33 cellular contexts compared by ENCODE assay signal in genomic region chr17:43381204-43381603, GRCh38.
"Had no signal": no experiment of that assay in that cellular context is flagged by ENCODE, and none has a peak within 500 bp of the region (broad histone marks: within the 10 kb centered on the region; RNA-seq: fewer than 3 reads in every experiment).

No MANE protein-coding gene starts in this region.

- H3K4me1 Mint-ChIP-seq: activated CD4-positive, alpha-beta memory T cell treated with anti-CD3 and anti-CD28 coated beads, Interleukin-2, amount 10 ng/mL, durations not matched to agents 7 days and 5 days; activated CD8-positive, alpha-beta memory T cell treated with anti-CD3 and anti-CD28 coated beads, Interleukin-2, amount 10 ng/mL, durations not matched to agents 7 days and 5 days; activated naive CD4-positive, alpha-beta T cell treated with anti-CD3 and anti-CD28 coated beads, Interleukin-2, amount 10 ng/mL, durations not matched to agents 7 days and 5 days; activated naive CD8-positive, alpha-beta T cell treated with anti-CD3 and anti-CD28 coated beads, Interleukin-2, amount 10 ng/mL, durations not matched to agents 7 days and 5 days had no signal

- H3K27ac ChIP-seq: ascending aorta, brain microvascular endothelial cell, VCaP had no signal

- H3K9me3 ChIP-seq: breast epithelium had no signal

- H3K36me3 Mint-ChIP-seq: activated naive CD8-positive, alpha-beta T cell had no signal

- DNase-seq: activated B cell treated with CpG ODN at 0.5 μM for 24 hours; activated CD4-positive, alpha-beta memory T cell treated with anti-CD3 and anti-CD28 coated beads, Interleukin-2, amount 10 ng/mL, durations not matched to agents 7 days and 5 days; activated CD4-positive, alpha-beta T cell treated with anti-CD3 and anti-CD28 coated beads for 48 hours; activated CD4-positive, alpha-beta T cell treated with anti-CD3 and anti-CD28 coated beads, Interleukin-2, amount 10 ng/mL, durations not matched to agents 7 days and 5 days; activated CD4-positive, alpha-beta T cell treated with anti-CD3 and anti-CD28 coated beads, Interleukin-2, amount 50 U/mL, for 48 hours; activated CD4-positive, CD25-positive, alpha-beta regulatory T cell treated with anti-CD3 and anti-CD28 coated beads, Interleukin-2, amount 50 U/mL, for 72 hours; activated CD8-positive, alpha-beta memory T cell treated with anti-CD3 and anti-CD28 coated beads for 24 hours; activated CD8-positive, alpha-beta memory T cell treated with anti-CD3 and anti-CD28 coated beads, Interleukin-2, amount 10 ng/mL, durations not matched to agents 7 days and 5 days; activated CD8-positive, alpha-beta memory T cell treated with anti-CD3 and anti-CD28 coated beads, Interleukin-2, amount 50 U/mL, for 48 hours; activated CD8-positive, alpha-beta T cell treated with anti-CD3 and anti-CD28 coated beads, Interleukin-2, amount 10 ng/mL, durations not matched to agents 7 days and 5 days; activated effector memory CD4-positive, alpha-beta T cell treated with Interleukin-2 at 50 U/mL for 16 hours; activated gamma-delta T cell; activated naive CD4-positive, alpha-beta T cell treated with anti-CD3 and anti-CD28 coated beads, Interleukin-2, amount 10 ng/mL, durations not matched to agents 7 days and 5 days; activated naive CD4-positive, alpha-beta T cell treated with Interleukin-2 at 50 U/mL for 16 hours; activated naive CD8-positive, alpha-beta T cell treated with anti-CD3 and anti-CD28 coated beads, Interleukin-2, amount 10 ng/mL, durations not matched to agents 7 days and 5 days; activated naive CD8-positive, alpha-beta T cell treated with anti-CD3 and anti-CD28 coated beads, Interleukin-2, amount 50 U/mL, for 24 hours; activated T-cell treated with anti-CD3 and anti-CD28 coated beads, Interleukin-2, amount 50 U/mL, for 24 hours; activated T-cell treated with anti-CD3 and anti-CD28 coated beads, Interleukin-2, amount 50 U/mL, for 48 hours; amygdala; anterior cingulate cortex; brain microvascular endothelial cell; central memory CD4-positive, alpha-beta T cell; T-helper 1 cell; T-helper 2 cell; T-helper 9 cell had no signal

- H3K9me3 Mint-ChIP-seq: activated naive CD4-positive, alpha-beta T cell treated with anti-CD3 and anti-CD28 coated beads, Interleukin-2, amount 50 U/mL, for 24 hours had no signal

- H3K27me3 Mint-ChIP-seq: activated B cell treated with CpG ODN at 0.5 μM for 24 hours; activated CD4-positive, alpha-beta memory T cell treated with anti-CD3 and anti-CD28 coated beads, Interleukin-2, amount 10 ng/mL, durations not matched to agents 7 days and 5 days; activated CD4-positive, alpha-beta T cell treated with anti-CD3 and anti-CD28 coated beads, Interleukin-2, amount 10 ng/mL, durations not matched to agents 7 days and 5 days; activated CD8-positive, alpha-beta memory T cell treated with anti-CD3 and anti-CD28 coated beads, Interleukin-2, amount 10 ng/mL, durations not matched to agents 7 days and 5 days; activated naive CD4-positive, alpha-beta T cell treated with anti-CD3 and anti-CD28 coated beads, Interleukin-2, amount 50 U/mL, for 24 hours; activated naive CD8-positive, alpha-beta T cell; activated naive CD8-positive, alpha-beta T cell treated with anti-CD3 and anti-CD28 coated beads, Interleukin-2, amount 10 ng/mL, durations not matched to agents 7 days and 5 days; activated naive CD8-positive, alpha-beta T cell treated with anti-CD3 and anti-CD28 coated beads, Interleukin-2, amount 50 U/mL, for 24 hours; activated T-cell treated with anti-CD3 and anti-CD28 coated beads, Interleukin-2, amount 50 U/mL, for 24 hours had no signal

- H3K4me3 ChIP-seq: ascending aorta, breast epithelium had no signal

- H3K36me3 ChIP-seq: brain microvascular endothelial cell, breast epithelium had no signal

- H3K27me3 ChIP-seq: ascending aorta, brain microvascular endothelial cell, breast epithelium had no signal

- H3K27ac Mint-ChIP-seq: activated B cell treated with CpG ODN at 0.5 μM for 24 hours; activated CD4-positive, alpha-beta memory T cell treated with anti-CD3 and anti-CD28 coated beads, Interleukin-2, amount 10 ng/mL, durations not matched to agents 7 days and 5 days; activated CD4-positive, alpha-beta T cell treated with anti-CD3 and anti-CD28 coated beads, Interleukin-2, amount 10 ng/mL, durations not matched to agents 7 days and 5 days; activated CD8-positive, alpha-beta memory T cell treated with anti-CD3 and anti-CD28 coated beads, Interleukin-2, amount 10 ng/mL, durations not matched to agents 7 days and 5 days; activated CD8-positive, alpha-beta T cell treated with anti-CD3 and anti-CD28 coated beads, Interleukin-2, amount 10 ng/mL, durations not matched to agents 7 days and 5 days; activated naive CD4-positive, alpha-beta T cell treated with anti-CD3 and anti-CD28 coated beads, Interleukin-2, amount 10 ng/mL, durations not matched to agents 7 days and 5 days; activated naive CD4-positive, alpha-beta T cell treated with anti-CD3 and anti-CD28 coated beads, Interleukin-2, amount 50 U/mL, for 24 hours; activated naive CD8-positive, alpha-beta T cell; activated naive CD8-positive, alpha-beta T cell treated with anti-CD3 and anti-CD28 coated beads, Interleukin-2, amount 10 ng/mL, durations not matched to agents 7 days and 5 days; activated naive CD8-positive, alpha-beta T cell treated with anti-CD3 and anti-CD28 coated beads, Interleukin-2, amount 50 U/mL, for 24 hours; activated T-cell treated with anti-CD3 and anti-CD28 coated beads, Interleukin-2, amount 50 U/mL, for 24 hours; activated T-helper 2 cell treated with anti-CD3 and anti-CD28 coated beads, Interferon-gamma antibody, Interleukin-2, Interleukin-4, amounts not matched to agents 10 μg/mL and 5 μg/mL and 100 μg/mL, durations not matched to agents 14 hours and 24 hours and 36 hours; T-helper 1 cell treated with Interleukin-12 subunit alpha and Interleukin-12 subunit beta and Interleukin-4 antibody, amounts not matched to agents 30 μg/mL and 1 μg/mL, for 36 hours; T-helper 2 cell treated with Interferon-gamma antibody and Interleukin-4, amounts not matched to agents 5 μg/mL and 100 μg/mL, for 36 hours had no signal

- H3K4me3 Mint-ChIP-seq: activated B cell treated with CpG ODN at 0.5 μM for 24 hours; activated CD4-positive, alpha-beta memory T cell treated with anti-CD3 and anti-CD28 coated beads, Interleukin-2, amount 10 ng/mL, durations not matched to agents 7 days and 5 days; activated CD4-positive, alpha-beta T cell treated with anti-CD3 and anti-CD28 coated beads, Interleukin-2, amount 10 ng/mL, durations not matched to agents 7 days and 5 days; activated CD8-positive, alpha-beta memory T cell treated with anti-CD3 and anti-CD28 coated beads, Interleukin-2, amount 10 ng/mL, durations not matched to agents 7 days and 5 days; activated CD8-positive, alpha-beta T cell treated with anti-CD3 and anti-CD28 coated beads, Interleukin-2, amount 10 ng/mL, durations not matched to agents 7 days and 5 days; activated naive CD4-positive, alpha-beta T cell treated with anti-CD3 and anti-CD28 coated beads, Interleukin-2, amount 10 ng/mL, durations not matched to agents 7 days and 5 days; activated naive CD4-positive, alpha-beta T cell treated with anti-CD3 and anti-CD28 coated beads, Interleukin-2, amount 50 U/mL, for 24 hours; activated naive CD8-positive, alpha-beta T cell; activated naive CD8-positive, alpha-beta T cell treated with anti-CD3 and anti-CD28 coated beads, Interleukin-2, amount 10 ng/mL, durations not matched to agents 7 days and 5 days; activated naive CD8-positive, alpha-beta T cell treated with anti-CD3 and anti-CD28 coated beads, Interleukin-2, amount 50 U/mL, for 24 hours; activated T-cell treated with anti-CD3 and anti-CD28 coated beads, Interleukin-2, amount 50 U/mL, for 24 hours; T-helper 1 cell treated with Interleukin-12 subunit alpha and Interleukin-12 subunit beta and Interleukin-4 antibody, amounts not matched to agents 30 μg/mL and 1 μg/mL, for 36 hours; T-helper 2 cell treated with Interferon-gamma antibody and Interleukin-4, amounts not matched to agents 5 μg/mL and 100 μg/mL, for 36 hours had no signal

- H3K4me1 ChIP-seq: ascending aorta, breast epithelium had no signal
